ENCODE assay signal across 8 cellular contexts in the genomic region with DNA sequence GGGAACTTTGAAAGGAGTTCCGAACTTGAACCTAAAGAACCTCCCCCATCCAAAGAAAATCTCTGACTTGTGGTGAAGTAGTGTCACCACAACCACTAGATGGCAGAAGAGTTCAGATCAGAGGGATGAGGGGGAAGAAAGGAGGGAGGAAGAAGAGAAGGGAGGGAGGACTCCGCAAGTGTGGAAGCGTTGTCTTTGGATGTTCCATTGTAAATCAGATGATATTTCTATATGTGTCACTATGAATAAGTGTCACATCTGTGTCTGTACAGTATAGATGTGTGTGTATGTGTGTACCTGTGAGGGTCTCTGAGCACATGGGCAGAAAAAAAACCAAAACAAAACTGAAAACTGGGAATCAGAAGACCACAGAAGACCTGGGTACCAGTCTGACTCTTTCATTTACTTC. TPM values are rescaled to one million over a fixed set of nuclear protein-coding genes. Genes with fewer than 3 reads are reported as not detected.
DNase-seq lines count a peak whose midpoint lies in the region; ATAC-seq and TF ChIP-seq lines count a peak whose summit lies in the region.

No MANE protein-coding gene starts in this region.

- peaks cover 9% of the 10 kb centered on the region for H3K4me1 Mint-ChIP-seq in activated naive CD4-positive, alpha-beta T cell treated with anti-CD3 and anti-CD28 coated beads, Interleukin-2, amount 10 ng/mL, durations not matched to agents 7 days and 5 days

- H3K9me3 ChIP-seq in cardiac muscle cell (ENCODE audit: low read depth), result no peaks in the 10 kb centered on the region

- no peaks in the 10 kb centered on the region for H3K36me3 ChIP-seq in cardiac muscle cell

- peaks cover 9% of the 10 kb centered on the region for H3K4me1 ChIP-seq in cardiac muscle cell (ENCODE audit: low read depth)

- H3K36me3 Mint-ChIP-seq in activated naive CD4-positive, alpha-beta T cell treated with anti-CD3 and anti-CD28 coated beads, Interleukin-2, amount 10 ng/mL, durations not matched to agents 7 days and 5 days, result no peaks in the 10 kb centered on the region

- peak; percentile 44 for DNase-seq in DMS153 treated with DMSO at 0.1 percent for 48 hours (lab: John Stamatoyannopoulos, UW; ENCODE audit: unreplicated experiment)
- DNase-seq in DMS153 (lab: John Stamatoyannopoulos, UW), result no peak
- DNase-seq in HuH-7.5 (ENCODE audit: low spot score), result peak; percentile 79
- DNase-seq in NOMO-1 (lab: John Stamatoyannopoulos, UW; ENCODE audit: unreplicated experiment in 2 of 2), result peak; percentile 68 to 82
- DNase-seq in activated naive CD4-positive, alpha-beta T cell treated with anti-CD3 and anti-CD28 coated beads, Interleukin-2, amount 10 ng/mL, durations not matched to agents 7 days and 5 days, result peak; percentile 52
- peak; percentile 81 to 87 for DNase-seq in cardiac muscle cell (ENCODE audit: low read depth in 1 of 2, low spot score in 1 of 2)
- DNase-seq in pulmonary artery endothelial cell (ENCODE audit: low read depth, low spot score), result peak; percentile 40

- CTCF ChIA-PET in activated naive CD4-positive, alpha-beta T cell treated with anti-CD3 and anti-CD28 coated beads, Interleukin-2, amount 10 ng/mL, durations not matched to agents 7 days and 5 days (lab: Charles Lee), result interaction anchor here (0.6 to 8.8 kb wide), 17 partner anchors 10 to 683 kb away, joined by 3 to 82 read pairs (median 4); no protein-coding TSS in a partner anchor

- peaks cover 6% of the 10 kb centered on the region for H3K27me3 Mint-ChIP-seq in activated naive CD4-positive, alpha-beta T cell treated with anti-CD3 and anti-CD28 coated beads, Interleukin-2, amount 10 ng/mL, durations not matched to agents 7 days and 5 days

- ATAC-seq in HG03025 (IDR thresholded peaks at IDR 0.05; ENCODE audit: low FRiP score, unreplicated experiment), result no peak

- no peak overlapping the region for H3K27ac Mint-ChIP-seq in activated naive CD4-positive, alpha-beta T cell treated with anti-CD3 and anti-CD28 coated beads, Interleukin-2, amount 10 ng/mL, durations not matched to agents 7 days and 5 days

- no peak overlapping the region for H3K27ac ChIP-seq in cardiac muscle cell

- H3K9me3 Mint-ChIP-seq in activated naive CD4-positive, alpha-beta T cell treated with anti-CD3 and anti-CD28 coated beads, Interleukin-2, amount 10 ng/mL, durations not matched to agents 7 days and 5 days, result no peaks in the 10 kb centered on the region

- H3K27me3 ChIP-seq in cardiac muscle cell, result no peaks in the 10 kb centered on the region

- no peak overlapping the region for H3K4me3 ChIP-seq in cardiac muscle cell

- H3K4me3 Mint-ChIP-seq in activated naive CD4-positive, alpha-beta T cell treated with anti-CD3 and anti-CD28 coated beads, Interleukin-2, amount 10 ng/mL, durations not matched to agents 7 days and 5 days, result no peak overlapping the region

- TF ChIP-seq CTCF in cardiac muscle cell (IDR thresholded peaks at IDR 0.05; ENCODE audit: low read depth, low read length), result peak; percentile 77

RNA-seq across cellular contexts. Expression of a gene that starts 16.9 kb away (rescaled TPM):
- 2.5 and 5.2 TPM in 2 replicates for total RNA-seq in cardiac muscle cell
- 1.1 and 4.2 TPM in 2 replicates for polyA plus RNA-seq in cardiac muscle cell
- 2.7 and 4.4 TPM in 2 replicates for total RNA-seq in pulmonary artery endothelial cell

RNA-seq across cellular contexts. Expression of a gene that starts 27.8 kb away (rescaled TPM):
- total RNA-seq in cardiac muscle cell, result 25.0 and 32.5 TPM in 2 replicates
- 28.0 and 30.9 TPM in 2 replicates for polyA plus RNA-seq in cardiac muscle cell
- total RNA-seq in pulmonary artery endothelial cell, result 32.2 and 43.5 TPM in 2 replicates
